In the genomic region with DNA sequence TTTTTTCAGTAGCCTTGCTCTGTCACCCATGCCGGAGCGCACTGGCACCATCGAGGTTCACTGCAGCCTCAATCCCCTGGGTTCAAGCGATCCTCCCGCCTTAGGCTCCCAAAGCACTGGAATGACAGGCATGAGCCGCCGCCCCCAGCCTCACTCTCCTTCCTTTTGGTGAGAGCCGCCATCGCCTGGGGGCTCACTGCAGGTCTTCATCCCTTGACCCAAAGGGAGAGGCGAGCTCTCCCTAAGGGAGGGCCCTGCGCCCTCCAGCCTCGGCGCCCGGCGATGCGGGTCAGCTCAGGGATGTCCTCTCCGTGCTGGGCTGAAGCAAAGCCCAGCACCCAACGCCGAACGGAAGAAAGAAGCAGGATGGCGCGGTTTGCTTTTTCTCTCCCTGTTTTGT, we compare ENCODE assay signal across 13 cellular contexts. TPM values are rescaled to one million over a fixed set of nuclear protein-coding genes. Genes with fewer than 3 reads are reported as not detected.
A peak's percentile ranks its signal among the peaks of the same experiment; 100 is the strongest.
DNase-seq lines count a peak whose midpoint lies in the region; ATAC-seq and TF ChIP-seq lines count a peak whose summit lies in the region.
"Had no signal": no experiment of that assay in that cellular context is flagged by ENCODE, and none has a peak within 500 bp of the region (broad histone marks: within the 10 kb centered on the region; RNA-seq: fewer than 3 reads in every experiment).

No MANE protein-coding gene starts in this region.

- no peak overlapping the region for H3K4me3 ChIP-seq in CD4-positive, alpha-beta memory T cell (ENCODE audit: low read length in 2 of 2)
- H3K4me3 ChIP-seq in HL-60 (replicated peaks; ENCODE audit: insufficient read depth, low read length): peak overlapping the region; percentile 22
- no peak overlapping the region for H3K4me3 ChIP-seq in colonic mucosa
- H3K4me3 ChIP-seq: cardiac muscle cell, vagina had no signal

- DNase-seq in CD4-positive, alpha-beta memory T cell: no peak
- DNase-seq in HL-60 (ENCODE audit: low read depth in 1 of 2, low spot score in 1 of 2) (no peak), colonic mucosa (no peak), NCI-H1436 treated with DMSO at 0.1 percent for 48 hours (lab: John Stamatoyannopoulos, UW) (no peak), GM19238 (ENCODE audit: insufficient read length, low spot score) (no peak)
- no peak for DNase-seq in stimulated activated effector memory CD8-positive, alpha-beta T cell treated with anti-CD3 and anti-CD28 coated beads, Interleukin-12 subunit alpha, Interleukin-12 subunit beta, amount 100 ng/mL, for 72 hours (ENCODE audit: low spot score in 2 of 2)
- no peak for DNase-seq in stimulated activated CD4-positive, alpha-beta T cell treated with anti-CD3 and anti-CD28 coated beads, Interleukin-15, amount 100 ng/mL, for 24 hours
- DNase-seq: activated CD4-positive, alpha-beta T cell treated with anti-CD3 and anti-CD28 coated beads for 1 hour; IMR-90; NCI-H1105 treated with DMSO at 0.1 percent for 48 hours; NCI-H446 had no signal

- H3K4me1 ChIP-seq in CD4-positive, alpha-beta memory T cell (ENCODE audit: insufficient read depth, low read length): peaks cover 48% of the 10 kb centered on the region
- H3K4me1 ChIP-seq in colonic mucosa: peaks cover 20% of the 10 kb centered on the region

- no peak for TF ChIP-seq CTCF in HL-60 (IDR thresholded peaks at IDR 0.05; ENCODE audit: insufficient read depth, low read length)
- TF ChIP-seq CTCF in colonic mucosa (IDR thresholded peaks at IDR 0.05): no peak

- POLR2A ChIA-PET in CD4-positive, alpha-beta memory T cell (lab: Charles Lee; ENCODE audit: partially characterized antibody): interaction anchor here (0.8 to 4.6 kb wide), 10 partner anchors 8 to 105 kb away, joined by 3 to 57 read pairs (median 8); partner anchors contain the start of genes EEF2 and ZBTB7A

- H3K9ac ChIP-seq in colonic mucosa (ENCODE audit: low read depth in 2 of 2, low read length in 2 of 2): no peak overlapping the region

- no peak for ATAC-seq in stimulated activated effector memory CD8-positive, alpha-beta T cell treated with anti-CD3 and anti-CD28 coated beads, Interleukin-12 subunit alpha, Interleukin-12 subunit beta, amount 100 ng/mL, for 72 hours

- no peaks in the 10 kb centered on the region for H3K27me3 Mint-ChIP-seq in CD4-positive, alpha-beta memory T cell

- H3K9me3 Mint-ChIP-seq in CD4-positive, alpha-beta memory T cell: no peaks in the 10 kb centered on the region
- H3K9me3 Mint-ChIP-seq in stimulated activated effector memory CD8-positive, alpha-beta T cell treated with anti-CD3 and anti-CD28 coated beads, Interleukin-12 subunit alpha, Interleukin-12 subunit beta, amount 100 ng/mL, for 72 hours: no peaks in the 10 kb centered on the region

- CTCF ChIA-PET in CD4-positive, alpha-beta memory T cell (lab: Charles Lee; ENCODE audit: partially characterized antibody): interaction anchor here (0.6 to 1.6 kb wide), 4 partner anchors 13 to 50 kb away, joined by 3 to 8 read pairs (median 4); no protein-coding TSS in a partner anchor

- H3K36me3 Mint-ChIP-seq in CD4-positive, alpha-beta memory T cell: peaks cover 0 to 6% of the 10 kb centered on the region in 2 donors
- peaks cover 60% of the 10 kb centered on the region for H3K36me3 Mint-ChIP-seq in stimulated activated effector memory CD8-positive, alpha-beta T cell treated with anti-CD3 and anti-CD28 coated beads, Interleukin-12 subunit alpha, Interleukin-12 subunit beta, amount 100 ng/mL, for 72 hours

- H3K36me3 ChIP-seq in CD4-positive, alpha-beta memory T cell (ENCODE audit: insufficient read depth, low read length): no peaks in the 10 kb centered on the region
- H3K36me3 ChIP-seq in colonic mucosa: no peaks in the 10 kb centered on the region

- peaks cover 16 to 48% (median 35%) of the 10 kb centered on the region in 4 donors for H3K4me1 Mint-ChIP-seq in CD4-positive, alpha-beta memory T cell
- H3K4me1 Mint-ChIP-seq in stimulated activated effector memory CD8-positive, alpha-beta T cell treated with anti-CD3 and anti-CD28 coated beads, Interleukin-12 subunit alpha, Interleukin-12 subunit beta, amount 100 ng/mL, for 72 hours: peaks cover 42% of the 10 kb centered on the region

- H3K9me3 ChIP-seq in CD4-positive, alpha-beta memory T cell (ENCODE audit: control insufficient read depth in 1 of 2, low read length in 2 of 2): no peaks in the 10 kb centered on the region
- no peaks in the 10 kb centered on the region for H3K9me3 ChIP-seq in colonic mucosa
- H3K9me3 ChIP-seq: vagina had no signal

- peak overlapping the region in 6 of 7 donors; percentile 50 to 94 (median 92) for H3K27ac Mint-ChIP-seq in CD4-positive, alpha-beta memory T cell
- peak overlapping the region; percentile 98 for H3K27ac Mint-ChIP-seq in stimulated activated effector memory CD8-positive, alpha-beta T cell treated with anti-CD3 and anti-CD28 coated beads, Interleukin-12 subunit alpha, Interleukin-12 subunit beta, amount 100 ng/mL, for 72 hours

- peak overlapping the region; percentile 46 for H3K27ac ChIP-seq in CD4-positive, alpha-beta memory T cell (ENCODE audit: low read depth, low read length)
- H3K27ac ChIP-seq in HL-60 (replicated peaks) (peak overlapping the region; percentile 92), colonic mucosa (peak overlapping the region; percentile 25)
- H3K27ac ChIP-seq: cardiac muscle cell had no signal

- peak overlapping the region in 3 of 8 donors; percentile 67 to 84 (median 77) for H3K4me3 Mint-ChIP-seq in CD4-positive, alpha-beta memory T cell
- peak overlapping the region; percentile 82 for H3K4me3 Mint-ChIP-seq in stimulated activated effector memory CD8-positive, alpha-beta T cell treated with anti-CD3 and anti-CD28 coated beads, Interleukin-12 subunit alpha, Interleukin-12 subunit beta, amount 100 ng/mL, for 72 hours

- no peaks in the 10 kb centered on the region for H3K27me3 ChIP-seq in CD4-positive, alpha-beta memory T cell (ENCODE audit: insufficient read depth, low read length)
- H3K27me3 ChIP-seq in HL-60 (ENCODE audit: insufficient read depth, poor library complexity, severe bottlenecking) (no peaks in the 10 kb centered on the region), colonic mucosa (no peaks in the 10 kb centered on the region)
- H3K27me3 ChIP-seq: cardiac muscle cell, vagina had no signal

- intact Hi-C loops in CD4-positive, alpha-beta memory T cell (cut with micrococcal nuclease): loop anchor here (1.0 kb wide), 2 partner anchors 14 to 24 kb away; partner anchors contain the start of gene ZBTB7A
- intact Hi-C loops in colonic mucosa (cut with DNase I): no loop called here

RNA-seq across cellular contexts. Expression of gene ZBTB7A, which starts 23.2 kb away (rescaled TPM):
- 10 to 100 TPM; 57.0 to 57.7 TPM for total RNA-seq in CD4-positive, alpha-beta memory T cell
- polyA plus RNA-seq in CD4-positive, alpha-beta memory T cell: 10 to 100 TPM in 1 of 2 donors, 1 to 10 TPM in 1; 9.6 to 48.2 TPM
- total RNA-seq in colonic mucosa: 100 to 1,000 TPM; 110 to 123 TPM

RNA-seq across cellular contexts. Expression of gene MAP2K2, which starts 34.0 kb away (rescaled TPM):
- 100 to 1,000 TPM; 125 to 126 TPM for total RNA-seq in CD4-positive, alpha-beta memory T cell
- polyA plus RNA-seq in CD4-positive, alpha-beta memory T cell: 100 to 1,000 TPM in 1 of 2 donors, 10 to 100 TPM in 1; 44.0 to 101 TPM
- 100 to 1,000 TPM; 211 to 260 TPM for total RNA-seq in colonic mucosa

Comparison
In these comparisons a context has a peak if more than half of its experiments do, and no peak if none do; other contexts are left out.
1. H3K27ac ChIP-seq: peak in every context shown above with its lines; median percentile 92 in HL-60; 46 in CD4-positive, alpha-beta memory T cell; 25 in colonic mucosa.